29 cellular contexts compared by ENCODE assay signal in the genomic region with DNA sequence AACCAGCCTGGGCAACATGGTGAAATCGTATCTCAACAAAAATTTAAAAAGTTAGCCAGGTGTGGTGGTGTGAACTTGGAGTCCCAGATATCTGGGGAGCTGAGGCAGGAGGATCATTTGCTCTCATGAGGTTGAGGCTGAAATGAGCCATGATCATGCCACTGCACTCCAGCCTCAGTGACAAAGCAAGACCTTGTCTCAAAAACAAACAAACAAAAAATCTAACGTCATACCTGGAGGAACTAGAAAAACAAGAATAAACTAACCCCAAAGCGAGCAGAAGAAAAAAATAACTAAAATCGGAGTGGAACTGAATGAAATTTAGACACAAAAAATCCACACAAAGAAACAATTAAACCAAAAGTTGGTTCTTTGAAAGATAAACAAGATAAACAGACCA.
"Had no signal": no experiment of that assay in that cellular context is flagged by ENCODE, and none has a peak within 500 bp of the region (broad histone marks: within the 10 kb centered on the region; RNA-seq: fewer than 3 reads in every experiment).

No MANE protein-coding gene starts in this region.

- H3K9me3 ChIP-seq: adrenal gland, ascending aorta had no signal

- DNase-seq: activated B cell treated with CpG ODN at 0.5 μM for 24 hours; activated CD4-positive, alpha-beta memory T cell treated with anti-CD3 and anti-CD28 coated beads for 36 hours; activated CD4-positive, alpha-beta T cell treated with anti-CD3 and anti-CD28 coated beads for 4 hours; activated CD4-positive, alpha-beta T cell treated with anti-CD3 and anti-CD28 coated beads, Interleukin-2, amount 10 ng/mL, durations not matched to agents 24 days and 14 days; activated CD4-positive, alpha-beta T cell treated with anti-CD3 and anti-CD28 coated beads, Interleukin-2, amount 50 U/mL, for 1 hour; activated CD4-positive, alpha-beta T cell treated with anti-CD3 and anti-CD28 coated beads, Interleukin-2, amount 50 U/mL, for 4 hours; activated CD4-positive, CD25-positive, alpha-beta regulatory T cell treated with anti-CD3 and anti-CD28 coated beads, Interleukin-2, amount 50 U/mL, for 72 hours; activated CD8-positive, alpha-beta memory T cell treated with anti-CD3 and anti-CD28 coated beads, Interleukin-2, amount 50 U/mL, for 4 hours; activated CD8-positive, alpha-beta T cell treated with anti-CD3 and anti-CD28 coated beads for 36 hours; activated effector memory CD4-positive, alpha-beta T cell treated with anti-CD3 and anti-CD28 coated beads, Interleukin-2, amount 50 U/mL, for 16 hours; activated gamma-delta T cell treated with Interleukin-2 at 50 U/mL for 16 hours; activated naive CD4-positive, alpha-beta T cell; activated naive CD4-positive, alpha-beta T cell treated with anti-CD3 and anti-CD28 coated beads for 36 hours; activated naive CD4-positive, alpha-beta T cell treated with anti-CD3 and anti-CD28 coated beads, Interleukin-2, amount 50 U/mL, for 16 hours; activated naive CD8-positive, alpha-beta T cell treated with anti-CD3 and anti-CD28 coated beads for 36 hours; activated T-cell treated with anti-CD3 and anti-CD28 coated beads for 4 hours; activated T-cell treated with anti-CD3 and anti-CD28 coated beads, Interleukin-2, amount 50 U/mL, for 1 hour; activated T-cell treated with anti-CD3 and anti-CD28 coated beads, Interleukin-2, amount 50 U/mL, for 4 hours; activated T-cell treated with anti-CD3 and anti-CD28 coated beads, Interleukin-2, amount 50 U/mL, for 72 hours; adrenal gland; amniotic stem cell; caudate nucleus; cerebellar nuclear complex; T-helper 1 cell; T-helper 2 cell; T-helper 9 cell had no signal

- H3K4me3 ChIP-seq: adrenal gland, ascending aorta, cardiac muscle cell had no signal

- H3K4me1 ChIP-seq: adrenal gland, ascending aorta had no signal

- H3K27me3 ChIP-seq: adrenal gland, ascending aorta, cardiac muscle cell had no signal

- H3K36me3 ChIP-seq: adrenal gland, ascending aorta, cardiac muscle cell had no signal

- H3K27ac ChIP-seq: adrenal gland, ascending aorta, cardiac muscle cell, VCaP had no signal
